Comparison of ENCODE assay signal across 21 cellular contexts in genomic region chr12:46088040-46088439, GRCh38.
"Had no signal": no experiment of that assay in that cellular context is flagged by ENCODE, and none has a peak within 500 bp of the region (broad histone marks: within the 10 kb centered on the region; RNA-seq: fewer than 3 reads in every experiment).

No MANE protein-coding gene starts in this region.

- H3K4me1 ChIP-seq: esophagus squamous epithelium, gastroesophageal sphincter, left ventricle myocardium inferior, lower lobe of right lung, parathyroid adenoma, psoas muscle, sigmoid colon, transverse colon had no signal

- ATAC-seq: gastroesophageal sphincter; lower lobe of right lung; natural killer cell treated with Interleukin-12 subunit alpha and Interleukin-12 subunit beta and Interleukin-15 and Interleukin-18, amount 100 ng/mL, for 72 hours; psoas muscle; stimulated activated naive B cell treated with anti-CD40 and anti-IgM and Interleukin-4, amounts not matched to agents 10 μg/mL and 1 μg/mL and 100 μg/mL, for 72 hours; stimulated activated naive CD8-positive, alpha-beta T cell treated with anti-CD3 and anti-CD28 coated beads, Interleukin-15, amount 100 ng/mL, for 72 hours had no signal

- H3K4me3 ChIP-seq: esophagus squamous epithelium, gastroesophageal sphincter, left ventricle myocardium inferior, lower lobe of right lung, psoas muscle, sigmoid colon, skin epidermis, thoracic aorta, transverse colon had no signal

- H2AFZ ChIP-seq: parathyroid adenoma had no signal

- H3K9me3 ChIP-seq: gastroesophageal sphincter, lower lobe of right lung, psoas muscle, thoracic aorta, transverse colon had no signal

- H3K9ac ChIP-seq: parathyroid adenoma had no signal

- H3K27me3 ChIP-seq: esophagus squamous epithelium, gastroesophageal sphincter, sigmoid colon, transverse colon had no signal

- H3K36me3 ChIP-seq: esophagus squamous epithelium, gastroesophageal sphincter, left ventricle myocardium inferior, lower lobe of right lung, sigmoid colon, thoracic aorta, transverse colon had no signal

- H3K79me2 ChIP-seq: parathyroid adenoma had no signal

- H3K27ac ChIP-seq: esophagus squamous epithelium, gastroesophageal sphincter, left ventricle myocardium inferior, lower lobe of right lung, parathyroid adenoma, psoas muscle, sigmoid colon, skin epidermis, thoracic aorta, transverse colon had no signal

- DNase-seq: esophagus squamous epithelium; foreskin fibroblast; glutamatergic neuron; islet precursor cell; left ventricle myocardium inferior; lower lobe of right lung; mesenchymal stem cell; midbrain; occipital lobe; psoas muscle; sigmoid colon; stimulated activated CD4-positive, alpha-beta T cell treated with anti-CD3 and anti-CD28 coated beads, Interleukin-2, amount 100 ng/mL, for 24 hours; stimulated activated CD4-positive, alpha-beta T cell treated with anti-CD3 and anti-CD28 coated beads, Interleukin-4, amount 100 ng/mL, for 4 hours; stimulated activated naive B cell treated with anti-CD40 and anti-IgM and Interleukin-4, amounts not matched to agents 10 μg/mL and 1 μg/mL and 100 μg/mL, for 72 hours; stimulated activated naive CD8-positive, alpha-beta T cell treated with anti-CD3 and anti-CD28 coated beads, Interleukin-15, amount 100 ng/mL, for 72 hours; transverse colon had no signal
